11 cellular contexts compared by ENCODE assay signal in the genomic region with DNA sequence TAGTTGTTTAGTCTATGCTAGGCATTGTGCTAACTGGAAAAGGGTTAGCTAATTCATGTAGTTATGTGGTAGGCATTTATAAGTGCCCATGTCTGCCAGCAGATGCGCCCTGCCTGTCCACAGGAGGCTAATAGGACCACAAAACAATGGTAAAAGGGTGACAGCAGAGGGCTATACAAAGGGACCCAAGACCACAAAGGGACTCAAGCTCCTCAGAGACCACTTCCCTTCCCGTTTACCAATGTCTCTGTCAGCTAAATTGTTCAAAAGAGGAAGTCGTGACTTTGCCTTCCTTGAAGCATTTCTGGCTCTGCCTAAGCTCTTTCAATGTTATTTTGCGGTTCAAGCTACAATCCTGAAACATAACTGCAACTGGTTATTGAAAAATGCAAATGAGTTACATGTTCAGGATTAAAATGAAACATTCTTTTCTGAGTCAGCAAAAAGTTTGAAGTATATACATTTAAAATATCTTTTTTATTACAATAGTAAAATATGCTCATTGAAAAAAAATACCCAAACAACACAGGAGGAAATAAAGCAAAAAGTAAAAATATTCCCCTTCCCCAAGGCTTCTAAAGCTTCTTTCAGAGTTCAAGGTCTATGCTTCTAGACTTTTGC.
DNase-seq lines count a peak whose midpoint lies in the region; ATAC-seq, FAIRE-seq and TF ChIP-seq lines count a peak whose summit lies in the region.
"Had no signal": no experiment of that assay in that cellular context is flagged by ENCODE, and none has a peak within 500 bp of the region (broad histone marks: within the 10 kb centered on the region; RNA-seq: fewer than 3 reads in every experiment).

No MANE protein-coding gene starts in this region.

- ATAC-seq in GM18907 (IDR thresholded peaks at IDR 0.05; ENCODE audit: unreplicated experiment) (peak; percentile 65), HG02678 (IDR thresholded peaks at IDR 0.05; ENCODE audit: unreplicated experiment) (peak; percentile 55), left lung (peak; percentile 52)

- CTCF ChIA-PET in A673 (lab: Charles Lee) (no interaction called here), RWPE1 (lab: Yijun Ruan, JAX) (interaction anchor here (0.7 kb wide), 1 partner anchor 300 kb away, joined by 3 read pairs; no protein-coding TSS in a partner anchor)

- intact Hi-C loops in left lung (cut with DNase I): no loop called here
- intact Hi-C loops in A673 (cut with micrococcal nuclease; ENCODE audit: unreplicated experiment): no loop called here

- H3K4me3 ChIP-seq in left lung (no peak overlapping the region), WERI-Rb-1 (ENCODE audit: low read depth, low read length) (no peak overlapping the region), A673 (ENCODE audit: low read depth, low read length, poor library complexity, severe bottlenecking) (no peak overlapping the region)
- H3K4me3 ChIP-seq: tibial nerve had no signal

- H3K9me3 ChIP-seq in left lung: no peaks in the 10 kb centered on the region
- no peaks in the 10 kb centered on the region for H3K9me3 ChIP-seq in WERI-Rb-1 (ENCODE audit: severe bottlenecking)
- no peaks in the 10 kb centered on the region for H3K9me3 ChIP-seq in A673 (ENCODE audit: low read depth, low read length, poor library complexity, severe bottlenecking)
- H3K9me3 ChIP-seq: tibial nerve had no signal

- H3K27me3 ChIP-seq in left lung: no peaks in the 10 kb centered on the region
- peaks cover 66% of the 10 kb centered on the region for H3K27me3 ChIP-seq in WERI-Rb-1 (ENCODE audit: insufficient read depth, low read depth, severe bottlenecking)
- no peaks in the 10 kb centered on the region for H3K27me3 ChIP-seq in A673 (replicated peaks; ENCODE audit: insufficient read depth, low read depth, low read length, poor library complexity)
- H3K27me3 ChIP-seq: tibial nerve had no signal

- H3K36me3 ChIP-seq in left lung (no peaks in the 10 kb centered on the region), WERI-Rb-1 (no peaks in the 10 kb centered on the region), A673 (ENCODE audit: insufficient read depth, low read length, poor library complexity, severe bottlenecking) (no peaks in the 10 kb centered on the region)
- H3K36me3 ChIP-seq: tibial nerve had no signal

- H3K4me1 ChIP-seq in left lung (peaks cover 0 to 4% of the 10 kb centered on the region in 2 donors), A673 (ENCODE audit: insufficient read depth, low read length, poor library complexity, severe bottlenecking) (no peaks in the 10 kb centered on the region)
- H3K4me1 ChIP-seq: tibial nerve had no signal

- POLR2A ChIA-PET in A673 (lab: Charles Lee; ENCODE audit: low non-redundant PET): no interaction called here
- POLR2A ChIA-PET in RWPE1 (lab: Yijun Ruan, JAX; ENCODE audit: low non-redundant PET): no interaction called here

- H3K27ac ChIP-seq in left lung: peak overlapping the region in 1 of 2 donors; percentile 16
- H3K27ac ChIP-seq in WERI-Rb-1: no peak overlapping the region
- H3K27ac ChIP-seq in A673 (ENCODE audit: low read depth, low read length, poor library complexity, severe bottlenecking): no peak overlapping the region
- no peak overlapping the region for H3K27ac ChIP-seq in RWPE1
- H3K27ac ChIP-seq: tibial nerve had no signal

- TF ChIP-seq CTCF in left lung (IDR thresholded peaks at IDR 0.05) (no peak), WERI-Rb-1 (IDR thresholded peaks at IDR 0.05; ENCODE audit: low read depth, low read length) (no peak), A673 (conservative IDR thresholded peaks at IDR 0.05; ENCODE audit: low read depth, low read length) (no peak), RWPE1 (conservative IDR thresholded peaks at IDR 0.05; ENCODE audit: low read depth) (no peak)

- peak; percentile 91 for DNase-seq in NOMO-1 treated with DMSO at 0.1 percent for 48 hours (lab: John Stamatoyannopoulos, UW; ENCODE audit: unreplicated experiment)
- DNase-seq in left lung: no peak
- no peak for DNase-seq in HTR-8/SVneo (ENCODE audit: insufficient read length, low spot score)
- no peak for DNase-seq in WERI-Rb-1
- DNase-seq in A673 (ENCODE audit: low spot score): no peak
- DNase-seq in RWPE1 (ENCODE audit: low spot score): no peak
- DNase-seq: NCI-H1694 treated with DMSO at 0.1 percent for 48 hours had no signal

- BruUV-seq in A673 (replicated peaks; lab: Mats Ljungman, UMichigan): no TSS peak

- no peak for FAIRE-seq in HTR-8/SVneo (lab: Jason Lieb, UNC)
- FAIRE-seq: TTC549 had no signal
